Comparison of ENCODE assay signal across 22 cellular contexts in genomic region chr14:97109234-97109633, GRCh38.
"Had no signal": no experiment of that assay in that cellular context is flagged by ENCODE, and none has a peak within 500 bp of the region (broad histone marks: within the 10 kb centered on the region; RNA-seq: fewer than 3 reads in every experiment).

No MANE protein-coding gene starts in this region.

- DNase-seq: effector memory CD8-positive, alpha-beta T cell; erythroblast; esophagus squamous epithelium; foreskin melanocyte; glutamatergic neuron; heart right ventricle; hippocampal formation; left cardiac atrium; left lung; mesenchymal stem cell; mucosa of descending colon; naive B cell; right lobe of liver; small intestine; stimulated activated CD4-positive, alpha-beta T cell treated with anti-CD3 and anti-CD28 coated beads, Interleukin-15, amount 100 ng/mL, for 24 hours; stimulated activated CD4-positive, alpha-beta T cell treated with anti-CD3 and anti-CD28 coated beads, Interleukin-2, amount 100 ng/mL, for 48 hours; stimulated activated naive B cell treated with anti-CD40 and anti-IgM and Interleukin-4, amounts not matched to agents 10 μg/mL and 1 μg/mL and 100 μg/mL, for 72 hours; stimulated activated naive CD8-positive, alpha-beta T cell treated with anti-CD3 and anti-CD28 coated beads, Interleukin-15, amount 100 ng/mL, for 72 hours; thyroid gland; trophoblast cell had no signal

- H3K4me3 ChIP-seq: esophagus squamous epithelium, heart right ventricle, left lung, mucosa of descending colon, right lobe of liver, thyroid gland, vagina had no signal

- H3K27me3 ChIP-seq: right lobe of liver, thyroid gland, vagina had no signal

- H3K27ac ChIP-seq: esophagus squamous epithelium, heart right ventricle, left lung, parathyroid adenoma, right lobe of liver, thyroid gland, vagina had no signal

- H3K9me3 ChIP-seq: mucosa of descending colon, right lobe of liver, thyroid gland had no signal

- H3K36me3 ChIP-seq: esophagus squamous epithelium, heart right ventricle, left lung, right lobe of liver, thyroid gland, vagina had no signal
